ENCODE assay signal across 14 cellular contexts in genomic region chr21:45885597-45885929, GRCh38.
A peak's percentile ranks its signal among the peaks of the same experiment; 100 is the strongest.
DNase-seq lines count a peak whose midpoint lies in the region; ATAC-seq and TF ChIP-seq lines count a peak whose summit lies in the region.
"Had no signal": no experiment of that assay in that cellular context is flagged by ENCODE, and none has a peak within 500 bp of the region (broad histone marks: within the 10 kb centered on the region; RNA-seq: fewer than 3 reads in every experiment).

No MANE protein-coding gene starts in this region.

- TF ChIP-seq POLR2A in prostate gland (IDR thresholded peaks at IDR 0.05), result no peak

- DNase-seq in CD4-positive, alpha-beta T cell, result peak in 1 of 10 experiments; percentile 0
- no peak for DNase-seq in activated CD8-positive, alpha-beta T cell treated with anti-CD3 and anti-CD28 coated beads, Interleukin-2, amount 10 ng/mL, durations not matched to agents 7 days and 5 days
- DNase-seq in naive B cell (no peak), LoVo (ENCODE audit: low spot score) (no peak), prostate gland (ENCODE audit: low spot score) (no peak)
- DNase-seq: activated T-cell treated with anti-CD3 and anti-CD28 coated beads, Interleukin-2, amount 50 U/mL, for 4 hours; BE2C; DMS153; hippocampal formation; NCI-H187; NK-92 treated with Interleukin-12 subunit alpha and Interleukin-12 subunit beta, amount 100 ng/mL, for 24 hours had no signal

- no peak for ATAC-seq in CD4-positive, alpha-beta T cell (ENCODE audit: poor library complexity)
- ATAC-seq in activated CD8-positive, alpha-beta T cell treated with anti-CD3 and anti-CD28 coated beads, Interleukin-2, amount 10 ng/mL, durations not matched to agents 7 days and 5 days, result no peak
- ATAC-seq in naive B cell (ENCODE audit: low read depth in 2 of 2) (no peak), GM21360 (IDR thresholded peaks at IDR 0.05; ENCODE audit: unreplicated experiment) (no peak)

- POLR2A ChIA-PET in CD4-positive, alpha-beta T cell (lab: Charles Lee), result interaction anchor here (0.7 to 1.8 kb wide), 2 partner anchors 37 to 267 kb away, joined by 3 to 5 read pairs; no protein-coding TSS in a partner anchor
- POLR2A ChIA-PET in activated CD8-positive, alpha-beta T cell treated with anti-CD3 and anti-CD28 coated beads, Interleukin-2, amount 10 ng/mL, durations not matched to agents 7 days and 5 days (lab: Charles Lee), result no interaction called here

- H3K27ac Mint-ChIP-seq in CD4-positive, alpha-beta T cell, result peak overlapping the region; percentile 81
- H3K27ac Mint-ChIP-seq in activated CD8-positive, alpha-beta T cell treated with anti-CD3 and anti-CD28 coated beads, Interleukin-2, amount 10 ng/mL, durations not matched to agents 7 days and 5 days, result peak overlapping the region; percentile 85
- H3K27ac Mint-ChIP-seq in naive B cell, result peak overlapping the region in 4 of 6 donors; percentile 33 to 77 (median 43)

- H3K4me2 ChIP-seq in BLaER1 treated with 17β-estradiol and CSF1 and Interleukin-3, amounts not matched to agents 10 nM and 100 nM, result peak overlapping the region; percentile 33 to 78 (median 68); a peak in 19 of 22 replicates

- H3K36me3 ChIP-seq in BLaER1 treated with 17β-estradiol and CSF1 and Interleukin-3, amounts not matched to agents 10 nM and 100 nM, result 0 out of 22 replicates have a peak, but pooled peaks cover 0 to 3% (median 0%) of the 10 kb centered on the region in 11 experiments
- no peaks in the 10 kb centered on the region for H3K36me3 ChIP-seq in prostate gland
- H3K36me3 ChIP-seq: BE2C, thoracic aorta had no signal

- no peaks in the 10 kb centered on the region for H3K9me3 ChIP-seq in BLaER1 treated with 17β-estradiol and CSF1 and Interleukin-3, amounts not matched to agents 10 nM and 100 nM (replicated peaks in 1 of 11)
- H3K9me3 ChIP-seq in CD4-positive, alpha-beta T cell (ENCODE audit: control insufficient read depth, low read length), result peaks cover 5% of the 10 kb centered on the region
- H3K9me3 ChIP-seq in prostate gland, result no peaks in the 10 kb centered on the region
- H3K9me3 ChIP-seq: BE2C, thoracic aorta had no signal

- intact Hi-C loops in CD4-positive, alpha-beta T cell (cut with DNase I, micrococcal nuclease), result loop anchor here in 1 of 2 experiments (5.0 kb wide), 1 partner anchor 97 kb away; the partner anchor contains the start of gene COL6A1
- intact Hi-C loops in prostate gland (cut with DNase I), result no loop called here

- H3K27me3 Mint-ChIP-seq in CD4-positive, alpha-beta T cell, result no peaks in the 10 kb centered on the region
- H3K27me3 Mint-ChIP-seq in activated CD8-positive, alpha-beta T cell treated with anti-CD3 and anti-CD28 coated beads, Interleukin-2, amount 10 ng/mL, durations not matched to agents 7 days and 5 days (ENCODE audit: low read depth), result peaks cover 30% of the 10 kb centered on the region
- peaks cover under 1 to 32% (median 21%) of the 10 kb centered on the region in 3 donors for H3K27me3 Mint-ChIP-seq in naive B cell

- H3K36me3 Mint-ChIP-seq in CD4-positive, alpha-beta T cell (ENCODE audit: low read depth), result no peaks in the 10 kb centered on the region
- H3K36me3 Mint-ChIP-seq in activated CD8-positive, alpha-beta T cell treated with anti-CD3 and anti-CD28 coated beads, Interleukin-2, amount 10 ng/mL, durations not matched to agents 7 days and 5 days (ENCODE audit: low read depth), result peaks cover 5% of the 10 kb centered on the region
- H3K36me3 Mint-ChIP-seq in naive B cell, result peaks cover 0 to 7% of the 10 kb centered on the region in 2 donors

- TF ChIP-seq CTCF in CD4-positive, alpha-beta T cell (IDR thresholded peaks at IDR 0.05), result no peak
- no peak for TF ChIP-seq CTCF in prostate gland (IDR thresholded peaks at IDR 0.05)

- CTCF ChIA-PET in CD4-positive, alpha-beta T cell (lab: Charles Lee), result no interaction called here
- CTCF ChIA-PET in activated CD8-positive, alpha-beta T cell treated with anti-CD3 and anti-CD28 coated beads, Interleukin-2, amount 10 ng/mL, durations not matched to agents 7 days and 5 days (lab: Charles Lee), result interaction anchor here (1.1 kb wide), 1 partner anchor 67 kb away, joined by 3 read pairs; no protein-coding TSS in a partner anchor

- peak overlapping the region; percentile 56 for H3K4me3 Mint-ChIP-seq in CD4-positive, alpha-beta T cell
- peak overlapping the region; percentile 23 for H3K4me3 Mint-ChIP-seq in activated CD8-positive, alpha-beta T cell treated with anti-CD3 and anti-CD28 coated beads, Interleukin-2, amount 10 ng/mL, durations not matched to agents 7 days and 5 days
- peak overlapping the region in 5 of 8 donors; percentile 6 to 79 (median 30) for H3K4me3 Mint-ChIP-seq in naive B cell

- H3K9ac ChIP-seq in BLaER1 treated with 17β-estradiol and CSF1 and Interleukin-3, amounts not matched to agents 10 nM and 100 nM, result peak overlapping the region in 2 of 11 experiments; percentile 6 to 28; a peak in 1 of 22 replicates

- WGBS in prostate gland, result 56% methylated on average over 3 of the region's 3 CpGs

- H3K9me3 Mint-ChIP-seq in CD4-positive, alpha-beta T cell, result no peaks in the 10 kb centered on the region
- peaks cover 5% of the 10 kb centered on the region for H3K9me3 Mint-ChIP-seq in activated CD8-positive, alpha-beta T cell treated with anti-CD3 and anti-CD28 coated beads, Interleukin-2, amount 10 ng/mL, durations not matched to agents 7 days and 5 days (ENCODE audit: insufficient read depth)
- H3K9me3 Mint-ChIP-seq in naive B cell, result peaks cover 0 to 3% (median 0%) of the 10 kb centered on the region in 7 donors
- H3K9me3 Mint-ChIP-seq: activated T-cell treated with anti-CD3 and anti-CD28 coated beads, Interleukin-2, amount 50 U/mL, for 4 hours had no signal

- peaks cover 0 to 77% (median 20%) of the 10 kb centered on the region in 11 experiments; a peak in 11 of 22 replicates for H4K20me1 ChIP-seq in BLaER1 treated with 17β-estradiol and CSF1 and Interleukin-3, amounts not matched to agents 10 nM and 100 nM

- no peaks in the 10 kb centered on the region for H3K27me3 ChIP-seq in BLaER1 treated with 17β-estradiol and CSF1 and Interleukin-3, amounts not matched to agents 10 nM and 100 nM
- H3K27me3 ChIP-seq in CD4-positive, alpha-beta T cell (ENCODE audit: control insufficient read depth, insufficient read depth, low read length), result no peaks in the 10 kb centered on the region
- H3K27me3 ChIP-seq in prostate gland (replicated peaks; ENCODE audit: insufficient read depth), result no peaks in the 10 kb centered on the region
- H3K27me3 ChIP-seq: BE2C had no signal

- H3K4me3 ChIP-seq in BLaER1 treated with 17β-estradiol and CSF1 and Interleukin-3, amounts not matched to agents 10 nM and 100 nM, result no peak overlapping the region
- H3K4me3 ChIP-seq in prostate gland, result no peak overlapping the region
- H3K4me3 ChIP-seq: thoracic aorta had no signal

- peaks cover 30 to 57% (median 51%) of the 10 kb centered on the region in 10 experiments for H3K4me1 ChIP-seq in BLaER1 treated with 17β-estradiol and CSF1 and Interleukin-3, amounts not matched to agents 10 nM and 100 nM
- peaks cover 6% of the 10 kb centered on the region for H3K4me1 ChIP-seq in prostate gland (replicated peaks)

- peak overlapping the region in 1 of 11 experiments; percentile 9; a peak in 1 of 22 replicates for H3K27ac ChIP-seq in BLaER1 treated with 17β-estradiol and CSF1 and Interleukin-3, amounts not matched to agents 10 nM and 100 nM
- H3K27ac ChIP-seq in CD4-positive, alpha-beta T cell (ENCODE audit: low read depth, low read length), result peak overlapping the region; percentile 34
- H3K27ac ChIP-seq in prostate gland, result peak overlapping the region in 1 of 2 donors; percentile 50
- H3K27ac ChIP-seq: thoracic aorta had no signal

- peaks cover 96% of the 10 kb centered on the region for H3K4me1 Mint-ChIP-seq in CD4-positive, alpha-beta T cell (ENCODE audit: low read depth)
- H3K4me1 Mint-ChIP-seq in activated CD8-positive, alpha-beta T cell treated with anti-CD3 and anti-CD28 coated beads, Interleukin-2, amount 10 ng/mL, durations not matched to agents 7 days and 5 days (ENCODE audit: low read depth), result peaks cover 64% of the 10 kb centered on the region
- H3K4me1 Mint-ChIP-seq in naive B cell, result peaks cover 8 to 33% (median 11%) of the 10 kb centered on the region in 3 donors
